Comparison of ENCODE assay signal across 24 cellular contexts in the genomic region with DNA sequence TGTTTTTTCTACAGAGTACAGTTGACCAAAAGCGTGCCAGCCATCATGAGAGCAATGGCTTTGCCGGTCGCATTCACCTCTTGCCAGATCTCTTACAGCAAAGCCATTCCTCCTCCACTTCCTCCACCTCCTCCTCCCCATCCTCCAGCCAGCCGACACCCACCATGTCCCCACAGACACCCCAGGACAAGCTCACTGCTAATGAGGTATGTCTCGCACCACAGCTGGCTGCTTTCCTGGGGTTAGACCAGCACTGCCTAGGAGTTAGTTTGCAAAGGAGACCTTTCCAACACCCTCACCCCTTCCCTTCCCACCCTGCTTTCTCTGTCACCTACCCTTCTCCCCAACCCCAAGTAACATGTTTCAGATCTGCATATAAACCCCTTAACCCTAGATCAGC.
"Had no signal": no experiment of that assay in that cellular context is flagged by ENCODE, and none has a peak within 500 bp of the region (broad histone marks: within the 10 kb centered on the region; RNA-seq: fewer than 3 reads in every experiment).

No MANE protein-coding gene starts in this region.

- H3K4me1 ChIP-seq: pancreas, psoas muscle, right atrium auricular region, thyroid gland had no signal

- H3K27me3 Mint-ChIP-seq: activated naive CD4-positive, alpha-beta T cell treated with anti-CD3 and anti-CD28 coated beads, Interleukin-2, amount 50 U/mL, for 24 hours; brain had no signal

- ATAC-seq: esophagus mucosa; natural killer cell; pancreas; psoas muscle; stimulated activated naive CD8-positive, alpha-beta T cell treated with anti-CD3 and anti-CD28 coated beads, Interleukin-15, Interleukin-2, amounts not matched to agents 100 U/mL and 50 U/mL, for 24 hours had no signal

- FAIRE-seq: endothelial cell of umbilical vein, kidney, pancreas, TTC549 had no signal

- H3K27ac Mint-ChIP-seq: activated naive CD4-positive, alpha-beta T cell treated with anti-CD3 and anti-CD28 coated beads, Interleukin-2, amount 50 U/mL, for 24 hours; mesothelial cell of epicardium; natural killer cell; T-helper 2 cell treated with Interferon-gamma antibody and Interleukin-4, amounts not matched to agents 5 μg/mL and 100 μg/mL, for 36 hours had no signal

- H3K4me3 ChIP-seq: lung, pancreas, psoas muscle, right atrium auricular region, thyroid gland had no signal

- H3K27ac ChIP-seq: pancreas, psoas muscle, right atrium auricular region, thyroid gland, WERI-Rb-1 had no signal

- H3K9me3 Mint-ChIP-seq: activated naive CD4-positive, alpha-beta T cell treated with anti-CD3 and anti-CD28 coated beads, Interleukin-2, amount 50 U/mL, for 24 hours; brain; mesothelial cell of epicardium; natural killer cell; T-helper 2 cell treated with Interferon-gamma antibody and Interleukin-4, amounts not matched to agents 5 μg/mL and 100 μg/mL, for 36 hours had no signal

- DNase-seq: activated CD4-positive, alpha-beta T cell treated with anti-CD3 and anti-CD28 coated beads, Interleukin-2, amount 50 U/mL, for 48 hours; activated CD4-positive, CD25-positive, alpha-beta regulatory T cell treated with anti-CD3 and anti-CD28 coated beads, Interleukin-2, amount 50 U/mL, for 72 hours; activated effector memory CD4-positive, alpha-beta T cell treated with anti-CD3 and anti-CD28 coated beads, Interleukin-2, amount 50 U/mL, for 16 hours; anterior cingulate cortex; dermis blood vessel endothelial cell; effector CD8-positive, alpha-beta T cell; foreskin melanocyte; kidney; natural killer cell; pancreas; psoas muscle; stimulated activated CD4-positive, alpha-beta T cell treated with anti-CD3 and anti-CD28 coated beads, Interleukin-4, amount 100 ng/mL, for 24 hours; stimulated activated naive CD8-positive, alpha-beta T cell treated with anti-CD3 and anti-CD28 coated beads, Interleukin-15, Interleukin-2, amounts not matched to agents 100 U/mL and 50 U/mL, for 24 hours; thyroid gland; WERI-Rb-1 had no signal

- H3K4me1 Mint-ChIP-seq: activated naive CD4-positive, alpha-beta T cell treated with anti-CD3 and anti-CD28 coated beads, Interleukin-2, amount 50 U/mL, for 24 hours; brain; mesothelial cell of epicardium; natural killer cell had no signal

- H3K27me3 ChIP-seq: pancreas, right atrium auricular region, thyroid gland had no signal

- H3K9me3 ChIP-seq: pancreas, psoas muscle, right atrium auricular region, thyroid gland had no signal

- H3K4me3 Mint-ChIP-seq: activated naive CD4-positive, alpha-beta T cell treated with anti-CD3 and anti-CD28 coated beads, Interleukin-2, amount 50 U/mL, for 24 hours; brain; mesothelial cell of epicardium; natural killer cell; T-helper 2 cell treated with Interferon-gamma antibody and Interleukin-4, amounts not matched to agents 5 μg/mL and 100 μg/mL, for 36 hours had no signal
